ENCODE assay signal across 1 cellular context in the genomic region with DNA sequence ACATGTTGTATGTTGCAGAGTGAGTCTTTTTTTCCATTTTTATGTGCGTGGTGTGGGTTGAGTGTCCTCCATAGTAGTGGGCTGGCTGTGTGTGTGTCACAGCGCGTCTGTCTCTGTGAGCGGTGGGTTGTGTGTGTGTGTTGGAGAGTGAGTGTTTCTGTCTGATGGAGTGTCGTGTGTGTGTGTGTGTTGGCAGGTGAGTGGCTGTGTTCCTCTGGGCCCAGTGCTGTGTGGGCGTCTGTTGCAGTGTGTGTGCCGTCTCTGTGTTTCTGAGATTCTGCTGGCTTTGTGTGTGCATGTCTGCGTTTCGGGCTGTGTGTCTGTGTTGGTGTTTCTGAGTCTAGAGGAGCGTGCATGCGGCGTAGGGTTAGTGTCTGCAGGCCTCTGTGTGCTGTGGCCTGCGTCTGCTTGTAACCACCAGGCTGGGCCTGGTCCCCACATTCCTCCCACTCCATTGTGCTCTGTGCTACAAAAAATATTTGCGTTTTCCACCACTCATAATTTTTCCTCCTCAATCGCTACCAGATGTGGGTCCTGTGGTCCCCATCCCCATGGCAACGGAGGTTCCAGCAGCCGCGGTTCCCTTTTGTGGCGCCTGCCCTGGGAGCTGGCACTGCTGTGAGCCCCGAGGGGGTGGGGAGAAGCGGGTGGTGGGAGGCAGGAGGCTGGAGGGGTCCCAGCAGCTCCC.
TF ChIP-seq lines count a peak whose summit lies in the region.

No MANE protein-coding gene starts in this region.

TF ChIP-seq in K562, 482 proteins besides CTCF, POLR2A, EP300 and RAD21 (continued from another document and continues in another):
- TF ChIP-seq NR2C2 (CRISPR knock-in tag; IDR thresholded peaks at IDR 0.05) (no peak), NR2C2 (tag; IDR thresholded peaks at IDR 0.05) (no peak), HCFC1 (IDR thresholded peaks at IDR 0.05; ENCODE audit: low read depth, low read length) (0 out of 2 replicates have a peak, but pooled peaks have one; percentile 10), C11orf30 (IDR thresholded peaks at IDR 0.05; ENCODE audit: low read depth) (no peak), ZNF3 (CRISPR knock-in tag; IDR thresholded peaks at IDR 0.05) (no peak), TCF7L2 (IDR thresholded peaks at IDR 0.05; ENCODE audit: low read depth, low read length) (no peak), DNMT1 (IDR thresholded peaks at IDR 0.05) (no peak), FOXJ2 (tag; IDR thresholded peaks at IDR 0.05) (no peak), KHSRP (IDR thresholded peaks at IDR 0.05) (no peak), ARID4B (CRISPR knock-in tag; IDR thresholded peaks at IDR 0.05) (no peak), CTBP1 (IDR thresholded peaks at IDR 0.05; ENCODE audit: borderline replicate concordance) (no peak), ZNF41 (CRISPR knock-in tag; conservative IDR thresholded peaks at IDR 0.05) (0 out of 2 replicates have a peak, but pooled peaks have one; percentile 31), FOXA3 (CRISPR knock-in tag; conservative IDR thresholded peaks at IDR 0.05 in 1 of 2, IDR thresholded peaks at IDR 0.05 in 1 of 2) (0 out of 4 replicates have a peak, but pooled peaks of 1 of the 2 experiments have one; percentile 22), TAL1 (IDR thresholded peaks at IDR 0.05) (no peak), ATF4 (CRISPR knock-in tag; IDR thresholded peaks at IDR 0.05) (no peak), SUPT5H (IDR thresholded peaks at IDR 0.05) (no peak), KDM4B (IDR thresholded peaks at IDR 0.05; ENCODE audit: borderline replicate concordance in 2 of 2, low read depth in 1 of 2) (no peak), ZNF707 (CRISPR knock-in tag; conservative IDR thresholded peaks at IDR 0.05) (no peak), ZNF75A (CRISPR knock-in tag; IDR thresholded peaks at IDR 0.05) (no peak), MECOM (CRISPR knock-in tag; IDR thresholded peaks at IDR 0.05) (no peak), TBL1XR1 (IDR thresholded peaks at IDR 0.05; ENCODE audit: low read length in 2 of 2) (no peak), NUFIP1 (IDR thresholded peaks at IDR 0.05; ENCODE audit: partially characterized antibody) (no peak), PHB (CRISPR knock-in tag; IDR thresholded peaks at IDR 0.05) (no peak), PPARD (CRISPR knock-in tag; IDR thresholded peaks at IDR 0.05) (no peak), SAFB (IDR thresholded peaks at IDR 0.05; ENCODE audit: borderline replicate concordance, low read depth, low read length) (no peak), E2F8 (IDR thresholded peaks at IDR 0.05; ENCODE audit: low read depth, partially characterized antibody) (no peak), ZFP36 (IDR thresholded peaks at IDR 0.05; ENCODE audit: low read depth, low read length, partially characterized antibody) (no peak), TOE1 (IDR thresholded peaks at IDR 0.05; ENCODE audit: borderline replicate concordance) (no peak), TOE1 (CRISPR knock-in tag; IDR thresholded peaks at IDR 0.05; ENCODE audit: borderline replicate concordance, low read depth) (0 out of 2 replicates have a peak, but pooled peaks have one; percentile 85), NRF1 (conservative IDR thresholded peaks at IDR 0.05 in 1 of 2, IDR thresholded peaks at IDR 0.05 in 1 of 2) (no peak), HNRNPUL1 (IDR thresholded peaks at IDR 0.05; ENCODE audit: low read length) (no peak)
- TF ChIP-seq, protein P1, sequence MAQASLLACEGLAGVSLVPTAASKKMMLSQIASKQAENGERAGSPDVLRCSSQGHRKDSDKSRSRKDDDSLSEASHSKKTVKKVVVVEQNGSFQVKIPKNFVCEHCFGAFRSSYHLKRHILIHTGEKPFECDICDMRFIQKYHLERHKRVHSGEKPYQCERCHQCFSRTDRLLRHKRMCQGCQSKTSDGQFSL (CRISPR knock-in tag; IDR thresholded peaks at IDR 0.05) = peak; percentile 62; the same call in 1 of the 2 replicates
- TF ChIP-seq, protein P1 (tag; IDR thresholded peaks at IDR 0.05) = no peak
- TF ChIP-seq, protein P2, sequence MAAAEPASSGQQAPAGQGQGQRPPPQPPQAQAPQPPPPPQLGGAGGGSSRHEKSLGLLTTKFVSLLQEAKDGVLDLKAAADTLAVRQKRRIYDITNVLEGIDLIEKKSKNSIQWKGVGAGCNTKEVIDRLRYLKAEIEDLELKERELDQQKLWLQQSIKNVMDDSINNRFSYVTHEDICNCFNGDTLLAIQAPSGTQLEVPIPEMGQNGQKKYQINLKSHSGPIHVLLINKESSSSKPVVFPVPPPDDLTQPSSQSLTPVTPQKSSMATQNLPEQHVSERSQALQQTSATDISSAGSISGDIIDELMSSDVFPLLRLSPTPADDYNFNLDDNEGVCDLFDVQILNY (CRISPR knock-in tag; IDR thresholded peaks at IDR 0.05) = no peak
- TF ChIP-seq, protein P3, sequence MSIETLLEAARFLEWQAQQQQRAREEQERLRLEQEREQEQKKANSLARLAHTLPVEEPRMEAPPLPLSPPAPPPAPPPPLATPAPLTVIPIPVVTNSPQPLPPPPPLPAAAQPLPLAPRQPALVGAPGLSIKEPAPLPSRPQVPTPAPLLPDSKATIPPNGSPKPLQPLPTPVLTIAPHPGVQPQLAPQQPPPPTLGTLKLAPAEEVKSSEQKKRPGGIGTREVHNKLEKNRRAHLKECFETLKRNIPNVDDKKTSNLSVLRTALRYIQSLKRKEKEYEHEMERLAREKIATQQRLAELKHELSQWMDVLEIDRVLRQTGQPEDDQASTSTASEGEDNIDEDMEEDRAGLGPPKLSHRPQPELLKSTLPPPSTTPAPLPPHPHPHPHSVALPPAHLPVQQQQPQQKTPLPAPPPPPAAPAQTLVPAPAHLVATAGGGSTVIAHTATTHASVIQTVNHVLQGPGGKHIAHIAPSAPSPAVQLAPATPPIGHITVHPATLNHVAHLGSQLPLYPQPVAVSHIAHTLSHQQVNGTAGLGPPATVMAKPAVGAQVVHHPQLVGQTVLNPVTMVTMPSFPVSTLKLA (conservative IDR thresholded peaks at IDR 0.05) = no peak
- TF ChIP-seq, protein P4, sequence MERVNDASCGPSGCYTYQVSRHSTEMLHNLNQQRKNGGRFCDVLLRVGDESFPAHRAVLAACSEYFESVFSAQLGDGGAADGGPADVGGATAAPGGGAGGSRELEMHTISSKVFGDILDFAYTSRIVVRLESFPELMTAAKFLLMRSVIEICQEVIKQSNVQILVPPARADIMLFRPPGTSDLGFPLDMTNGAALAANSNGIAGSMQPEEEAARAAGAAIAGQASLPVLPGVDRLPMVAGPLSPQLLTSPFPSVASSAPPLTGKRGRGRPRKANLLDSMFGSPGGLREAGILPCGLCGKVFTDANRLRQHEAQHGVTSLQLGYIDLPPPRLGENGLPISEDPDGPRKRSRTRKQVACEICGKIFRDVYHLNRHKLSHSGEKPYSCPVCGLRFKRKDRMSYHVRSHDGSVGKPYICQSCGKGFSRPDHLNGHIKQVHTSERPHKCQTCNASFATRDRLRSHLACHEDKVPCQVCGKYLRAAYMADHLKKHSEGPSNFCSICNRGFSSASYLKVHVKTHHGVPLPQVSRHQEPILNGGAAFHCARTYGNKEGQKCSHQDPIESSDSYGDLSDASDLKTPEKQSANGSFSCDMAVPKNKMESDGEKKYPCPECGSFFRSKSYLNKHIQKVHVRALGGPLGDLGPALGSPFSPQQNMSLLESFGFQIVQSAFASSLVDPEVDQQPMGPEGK (CRISPR knock-in tag; IDR thresholded peaks at IDR 0.05; ENCODE audit: borderline replicate concordance) = no peak
- TF ChIP-seq, protein P5, sequence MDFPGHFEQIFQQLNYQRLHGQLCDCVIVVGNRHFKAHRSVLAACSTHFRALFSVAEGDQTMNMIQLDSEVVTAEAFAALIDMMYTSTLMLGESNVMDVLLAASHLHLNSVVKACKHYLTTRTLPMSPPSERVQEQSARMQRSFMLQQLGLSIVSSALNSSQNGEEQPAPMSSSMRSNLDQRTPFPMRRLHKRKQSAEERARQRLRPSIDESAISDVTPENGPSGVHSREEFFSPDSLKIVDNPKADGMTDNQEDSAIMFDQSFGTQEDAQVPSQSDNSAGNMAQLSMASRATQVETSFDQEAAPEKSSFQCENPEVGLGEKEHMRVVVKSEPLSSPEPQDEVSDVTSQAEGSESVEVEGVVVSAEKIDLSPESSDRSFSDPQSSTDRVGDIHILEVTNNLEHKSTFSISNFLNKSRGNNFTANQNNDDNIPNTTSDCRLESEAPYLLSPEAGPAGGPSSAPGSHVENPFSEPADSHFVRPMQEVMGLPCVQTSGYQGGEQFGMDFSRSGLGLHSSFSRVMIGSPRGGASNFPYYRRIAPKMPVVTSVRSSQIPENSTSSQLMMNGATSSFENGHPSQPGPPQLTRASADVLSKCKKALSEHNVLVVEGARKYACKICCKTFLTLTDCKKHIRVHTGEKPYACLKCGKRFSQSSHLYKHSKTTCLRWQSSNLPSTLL (IDR thresholded peaks at IDR 0.05) = no peak
- TF ChIP-seq, protein P6, sequence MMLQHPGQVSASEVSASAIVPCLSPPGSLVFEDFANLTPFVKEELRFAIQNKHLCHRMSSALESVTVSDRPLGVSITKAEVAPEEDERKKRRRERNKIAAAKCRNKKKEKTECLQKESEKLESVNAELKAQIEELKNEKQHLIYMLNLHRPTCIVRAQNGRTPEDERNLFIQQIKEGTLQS (IDR thresholded peaks at IDR 0.05) = no peak
- TF ChIP-seq, protein P6 (CRISPR knock-in tag; conservative IDR thresholded peaks at IDR 0.05) = no peak
